In genomic region chr12:10721654-10722501, GRCh38 we compare ENCODE assay signal across 8 cellular contexts. TPM values are rescaled to one million over a fixed set of nuclear protein-coding genes. Genes with fewer than 3 reads are reported as not detected.
A peak's percentile ranks its signal among the peaks of the same experiment; 100 is the strongest.
DNase-seq lines count a peak whose midpoint lies in the region; ATAC-seq and TF ChIP-seq lines count a peak whose summit lies in the region.

No MANE protein-coding gene starts in this region.

- H3K36me3 Mint-ChIP-seq in WTC11, result peaks cover 5% of the 10 kb centered on the region; the same call in 1 of the 2 replicates

- H3K27me3 Mint-ChIP-seq in WTC11 (ENCODE audit: low read depth), result peaks cover 13% of the 10 kb centered on the region

- peak overlapping the region; percentile 55 for H3K27ac Mint-ChIP-seq in WTC11

- peaks cover 57% of the 10 kb centered on the region for H3K4me1 Mint-ChIP-seq in WTC11

- no peak for TF ChIP-seq CTCF in WTC11 (IDR thresholded peaks at IDR 0.05)

- H3K9me3 Mint-ChIP-seq in WTC11, result no peaks in the 10 kb centered on the region

- ATAC-seq in WTC11 (peak; percentile 26), HG03045 (IDR thresholded peaks at IDR 0.05; ENCODE audit: unreplicated experiment) (no peak)

- POLR2A ChIA-PET in WTC11 (lab: Charles Lee), result interaction anchor here (0.6 kb wide), 1 partner anchor 29 kb away, joined by 3 read pairs; no protein-coding TSS in a partner anchor

- CTCF ChIA-PET in WTC11 (lab: Charles Lee), result no interaction called here

- peak overlapping the region; percentile 97 for H3K4me3 Mint-ChIP-seq in WTC11

- DNase-seq in DMS53 treated with DMSO at 0.1 percent for 48 hours (lab: John Stamatoyannopoulos, UW; ENCODE audit: unreplicated experiment) (peak; percentile 69), HCEC 1CT (peak; percentile 96), NCI-H128 (lab: John Stamatoyannopoulos, UW; ENCODE audit: unreplicated experiment) (peak; percentile 11), WTC11 (ENCODE audit: low spot score) (peak; percentile 44), kidney glomerular epithelial cell (lab: John Stamatoyannopoulos, UW) (peak; percentile 82)
- DNase-seq in stimulated activated CD4-positive, alpha-beta T cell treated with anti-CD3 and anti-CD28 coated beads, Interleukin-15, amount 100 ng/mL, for 48 hours (ENCODE audit: low read depth in 2 of 2), result peak; percentile 32 to 33

- H3K27ac ChIP-seq in cingulate gyrus (ENCODE audit: low read depth, low read length), result peak overlapping the region; percentile 84

TF ChIP-seq in WTC11, 78 proteins besides CTCF, POLR2A, EP300 and RAD21 (continues in another document):
- TF ChIP-seq NFE2L1 (CRISPR knock-in tag; IDR thresholded peaks at IDR 0.05), result peak; percentile 68; the same call in 1 of the 2 replicates
- no peak for TF ChIP-seq PRDM15 (CRISPR knock-in tag; IDR thresholded peaks at IDR 0.05)
- TF ChIP-seq ZNF512 (CRISPR knock-in tag; IDR thresholded peaks at IDR 0.05; ENCODE audit: borderline replicate concordance), result no peak
- 0 out of 2 replicates have a peak, but pooled peaks have one; percentile 21 for TF ChIP-seq PREB (CRISPR knock-in tag; IDR thresholded peaks at IDR 0.05; ENCODE audit: borderline replicate concordance)
- peak; percentile 90; the same call in 1 of the 2 replicates for TF ChIP-seq KAT7 (CRISPR knock-in tag; IDR thresholded peaks at IDR 0.05; ENCODE audit: borderline replicate concordance)
- no peak for TF ChIP-seq ZNF671 (CRISPR knock-in tag; IDR thresholded peaks at IDR 0.05)
- TF ChIP-seq ZBTB43 (CRISPR knock-in tag; IDR thresholded peaks at IDR 0.05), result peak; percentile 48; the same call in 1 of the 2 replicates
- TF ChIP-seq PRRX2 (CRISPR knock-in tag; IDR thresholded peaks at IDR 0.05), result 0 out of 2 replicates have a peak, but pooled peaks have one; percentile 36
- TF ChIP-seq ZNF317 (CRISPR knock-in tag; IDR thresholded peaks at IDR 0.05; ENCODE audit: borderline replicate concordance, low read depth), result no peak
- peak; percentile 67 for TF ChIP-seq USF2 (CRISPR knock-in tag; IDR thresholded peaks at IDR 0.05)
- TF ChIP-seq GABPB1 (CRISPR knock-in tag; IDR thresholded peaks at IDR 0.05), result peak; percentile 84
- 0 out of 2 replicates have a peak, but pooled peaks have one; percentile 31 for TF ChIP-seq ATF2 (CRISPR knock-in tag; IDR thresholded peaks at IDR 0.05; ENCODE audit: borderline replicate concordance, low read depth)
- no peak for TF ChIP-seq STAT6 (CRISPR knock-in tag; conservative IDR thresholded peaks at IDR 0.05; ENCODE audit: low read depth)
- TF ChIP-seq MAX (CRISPR knock-in tag; IDR thresholded peaks at IDR 0.05), result peak; percentile 96

RNA-seq across cellular contexts. Expression of gene YBX3, which starts 1.2 kb away (rescaled TPM):
- 396 to 411 TPM (median 409 TPM) in 3 replicates for total RNA-seq in WTC11 (2021)

RNA-seq across cellular contexts. Expression of gene STYK1, which starts 48.0 kb away (rescaled TPM):
- 1.6 to 1.9 TPM (median 1.6 TPM) in 3 replicates for total RNA-seq in WTC11 (2021)

Comparison
In these comparisons a context has a peak if more than half of its experiments do, and no peak if none do; other contexts are left out.
1. DNase-seq: peak in every context shown above with its lines; median percentile 96 in HCEC 1CT; 82 in kidney glomerular epithelial cell; 69 in DMS53 treated with DMSO at 0.1 percent for 48 hours; 44 in WTC11; 32 in stimulated activated CD4-positive, alpha-beta T cell treated with anti-CD3 and anti-CD28 coated beads, Interleukin-15, amount 100 ng/mL, for 48 hours; 11 in NCI-H128.